Comparison of ENCODE assay signal across 1 cellular context in the genomic region with DNA sequence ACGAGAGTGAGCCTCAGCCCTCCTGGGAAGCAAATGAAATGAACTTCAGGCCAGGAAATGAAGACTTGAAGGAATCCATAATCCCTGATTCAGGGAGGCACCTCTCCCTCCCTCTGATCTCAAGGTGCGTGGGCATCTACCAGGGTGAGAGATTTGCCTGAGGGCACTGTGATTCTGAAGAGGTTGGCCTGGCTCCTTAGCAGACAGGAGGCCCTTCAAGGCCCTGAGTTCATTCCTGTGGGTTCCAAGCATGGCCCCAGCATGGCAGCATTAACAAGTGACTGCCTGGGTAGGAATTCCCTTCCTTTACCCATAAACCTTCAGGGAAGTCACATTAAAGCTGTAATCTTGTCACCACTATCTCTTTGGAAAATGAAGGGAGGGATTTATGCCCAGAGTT.
TF ChIP-seq lines count a peak whose summit lies in the region.

No MANE protein-coding gene starts in this region.

TF ChIP-seq in SK-N-SH, 30 proteins besides CTCF, POLR2A, EP300 and RAD21:
- TF ChIP-seq RXRA (IDR thresholded peaks at IDR 0.05; ENCODE audit: borderline replicate concordance, low read depth) (no peak), MEF2A (IDR thresholded peaks at IDR 0.05; ENCODE audit: borderline replicate concordance, low read depth) (no peak), USF2 (IDR thresholded peaks at IDR 0.05; ENCODE audit: borderline replicate concordance, low read depth, low read length) (no peak), MAX (IDR thresholded peaks at IDR 0.05; ENCODE audit: low read depth) (no peak), JUND (IDR thresholded peaks at IDR 0.05) (no peak), POLR2AphosphoS5 (IDR thresholded peaks at IDR 0.05; ENCODE audit: low read depth, low read length) (no peak), ZBTB33 (IDR thresholded peaks at IDR 0.05; ENCODE audit: borderline replicate concordance, low read depth) (no peak), FOXM1 (IDR thresholded peaks at IDR 0.05; ENCODE audit: low read depth) (no peak), SMC3 (IDR thresholded peaks at IDR 0.05; ENCODE audit: low read depth, low read length) (no peak), IRF3 (IDR thresholded peaks at IDR 0.05; ENCODE audit: low read depth, low read length) (no peak), CHD2 (IDR thresholded peaks at IDR 0.05; ENCODE audit: low read length, partially characterized antibody) (no peak), TCF12 (IDR thresholded peaks at IDR 0.05) (no peak), NFIC (IDR thresholded peaks at IDR 0.05; ENCODE audit: borderline replicate concordance) (no peak)
TF ChIP-seq in SK-N-SH: peak in this region for 0.
